In the genomic region with DNA sequence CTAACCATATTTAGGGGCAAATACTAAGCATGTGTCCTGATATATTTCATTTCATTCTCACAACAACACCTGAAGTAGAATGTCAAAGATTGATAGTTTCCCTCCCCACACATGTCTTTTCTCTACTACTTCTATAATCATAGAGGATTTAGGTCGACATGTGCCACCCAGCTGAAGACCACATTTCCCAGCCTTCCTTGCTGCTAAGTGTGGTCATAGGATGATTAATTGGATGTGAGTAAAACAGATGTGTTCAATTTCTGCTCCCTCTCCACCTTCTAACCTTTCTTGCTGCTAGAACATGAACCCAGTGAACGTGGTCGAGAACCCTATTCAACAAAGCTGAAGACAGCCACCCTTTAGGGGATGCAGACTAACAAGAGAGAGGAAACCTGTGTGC, we compare ENCODE assay signal across 9 cellular contexts. TPM values are rescaled to one million over a fixed set of nuclear protein-coding genes. Genes with fewer than 3 reads are reported as not detected.
"Had no signal": no experiment of that assay in that cellular context is flagged by ENCODE, and none has a peak within 500 bp of the region (broad histone marks: within the 10 kb centered on the region; RNA-seq: fewer than 3 reads in every experiment).

No MANE protein-coding gene starts in this region.

- H3K9me3 ChIP-seq: HAP-1 had no signal

- H3K27ac ChIP-seq: GM23248, HL-60 had no signal

- H3K4me3 ChIP-seq: GM23248, HAP-1, K562 had no signal

- DNase-seq: GM23248, GOT3, H7, IMR-90, KG1 had no signal

- ATAC-seq: HCT116, K562 had no signal

- H3K36me3 ChIP-seq: HAP-1 had no signal

- H3K4me1 ChIP-seq: HAP-1 had no signal

- H2AFZ ChIP-seq: GM23248 had no signal

- H3K9ac ChIP-seq: GM23248 had no signal

RNA-seq across cellular contexts. Expression of a gene that starts 18.8 kb away (rescaled TPM):
- total RNA-seq: GM23248 had no signal
- polyA plus RNA-seq: IMR-90 had no signal
